ENCODE assay signal across 1 cellular context in the genomic region with DNA sequence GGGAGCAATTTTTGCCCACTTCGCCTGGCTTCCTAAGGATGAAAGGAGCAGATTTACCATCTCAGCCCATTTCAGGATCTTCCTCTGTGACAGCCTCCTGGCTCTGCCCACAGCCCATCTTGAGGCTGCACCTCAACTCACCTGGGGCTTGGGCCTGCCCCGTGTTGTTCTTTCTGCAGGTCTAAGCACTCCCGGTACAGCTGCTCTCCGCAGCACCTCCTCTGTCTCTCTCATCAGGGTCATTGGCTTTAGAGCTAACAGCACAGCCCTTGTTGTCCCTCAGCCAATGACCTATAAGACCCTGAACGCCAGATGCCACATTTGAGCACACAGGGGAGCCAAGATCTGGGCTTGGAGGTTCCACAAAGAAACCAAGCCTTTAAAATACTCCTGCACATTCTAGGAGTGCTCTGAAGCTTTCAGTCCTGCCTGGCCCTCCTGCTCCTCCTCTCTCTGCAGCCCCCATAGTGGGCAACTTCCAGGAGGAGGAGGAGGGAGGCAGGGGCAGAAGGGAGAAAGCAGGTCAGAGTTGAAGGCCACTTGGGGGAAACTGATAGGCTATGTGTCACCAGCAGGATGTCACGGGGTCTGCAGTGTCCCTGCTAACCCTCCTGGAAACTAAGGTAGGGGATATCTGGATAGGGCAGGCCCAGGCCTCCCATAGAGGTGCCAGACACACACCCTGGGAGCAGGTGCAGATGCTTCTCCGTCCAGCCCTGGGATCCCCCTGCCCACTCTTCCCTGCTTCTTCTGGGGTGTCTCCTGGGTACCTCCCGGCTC.
TF ChIP-seq lines count a peak whose summit lies in the region.

No MANE protein-coding gene starts in this region.

TF ChIP-seq in HepG2, 621 proteins besides CTCF, POLR2A, EP300 and RAD21:
- TF ChIP-seq, protein P1, sequence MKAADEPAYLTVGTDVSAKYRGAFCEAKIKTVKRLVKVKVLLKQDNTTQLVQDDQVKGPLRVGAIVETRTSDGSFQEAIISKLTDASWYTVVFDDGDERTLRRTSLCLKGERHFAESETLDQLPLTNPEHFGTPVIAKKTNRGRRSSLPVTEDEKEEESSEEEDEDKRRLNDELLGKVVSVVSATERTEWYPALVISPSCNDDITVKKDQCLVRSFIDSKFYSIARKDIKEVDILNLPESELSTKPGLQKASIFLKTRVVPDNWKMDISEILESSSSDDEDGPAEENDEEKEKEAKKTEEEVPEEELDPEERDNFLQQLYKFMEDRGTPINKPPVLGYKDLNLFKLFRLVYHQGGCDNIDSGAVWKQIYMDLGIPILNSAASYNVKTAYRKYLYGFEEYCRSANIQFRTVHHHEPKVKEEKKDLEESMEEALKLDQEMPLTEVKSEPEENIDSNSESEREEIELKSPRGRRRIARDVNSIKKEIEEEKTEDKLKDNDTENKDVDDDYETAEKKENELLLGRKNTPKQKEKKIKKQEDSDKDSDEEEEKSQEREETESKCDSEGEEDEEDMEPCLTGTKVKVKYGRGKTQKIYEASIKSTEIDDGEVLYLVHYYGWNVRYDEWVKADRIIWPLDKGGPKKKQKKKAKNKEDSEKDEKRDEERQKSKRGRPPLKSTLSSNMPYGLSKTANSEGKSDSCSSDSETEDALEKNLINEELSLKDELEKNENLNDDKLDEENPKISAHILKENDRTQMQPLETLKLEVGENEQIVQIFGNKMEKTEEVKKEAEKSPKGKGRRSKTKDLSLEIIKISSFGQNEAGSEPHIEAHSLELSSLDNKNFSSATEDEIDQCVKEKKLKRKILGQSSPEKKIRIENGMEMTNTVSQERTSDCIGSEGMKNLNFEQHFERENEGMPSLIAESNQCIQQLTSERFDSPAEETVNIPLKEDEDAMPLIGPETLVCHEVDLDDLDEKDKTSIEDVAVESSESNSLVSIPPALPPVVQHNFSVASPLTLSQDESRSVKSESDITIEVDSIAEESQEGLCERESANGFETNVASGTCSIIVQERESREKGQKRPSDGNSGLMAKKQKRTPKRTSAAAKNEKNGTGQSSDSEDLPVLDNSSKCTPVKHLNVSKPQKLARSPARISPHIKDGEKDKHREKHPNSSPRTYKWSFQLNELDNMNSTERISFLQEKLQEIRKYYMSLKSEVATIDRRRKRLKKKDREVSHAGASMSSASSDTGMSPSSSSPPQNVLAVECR (CRISPR knock-in tag; IDR thresholded peaks at IDR 0.05; ENCODE audit: borderline replicate concordance): 0 out of 2 replicates have a peak, but pooled peaks have one; percentile 22
- no peak for TF ChIP-seq MED8 (CRISPR knock-in tag; IDR thresholded peaks at IDR 0.05; ENCODE audit: insufficient replicate concordance)
- TF ChIP-seq ZNF883 (CRISPR knock-in tag; IDR thresholded peaks at IDR 0.05; ENCODE audit: not compliant biosample characterization): peak; percentile 14
- no peak for TF ChIP-seq ZNF709 (CRISPR knock-in tag; IDR thresholded peaks at IDR 0.05)
- 0 out of 2 replicates have a peak, but pooled peaks have one; percentile 28 for TF ChIP-seq NR2F6 (IDR thresholded peaks at IDR 0.05)
- TF ChIP-seq NR2F6 (CRISPR knock-in tag; IDR thresholded peaks at IDR 0.05): 0 out of 2 replicates have a peak, but pooled peaks have one; percentile 8
- peak; percentile 60; the same call in 1 of the 2 replicates for TF ChIP-seq PPARG (CRISPR knock-in tag; conservative IDR thresholded peaks at IDR 0.05)
- 0 out of 2 replicates have a peak, but pooled peaks have one; percentile 9 for TF ChIP-seq SALL2 (CRISPR knock-in tag; IDR thresholded peaks at IDR 0.05)
- TF ChIP-seq, protein P2, sequence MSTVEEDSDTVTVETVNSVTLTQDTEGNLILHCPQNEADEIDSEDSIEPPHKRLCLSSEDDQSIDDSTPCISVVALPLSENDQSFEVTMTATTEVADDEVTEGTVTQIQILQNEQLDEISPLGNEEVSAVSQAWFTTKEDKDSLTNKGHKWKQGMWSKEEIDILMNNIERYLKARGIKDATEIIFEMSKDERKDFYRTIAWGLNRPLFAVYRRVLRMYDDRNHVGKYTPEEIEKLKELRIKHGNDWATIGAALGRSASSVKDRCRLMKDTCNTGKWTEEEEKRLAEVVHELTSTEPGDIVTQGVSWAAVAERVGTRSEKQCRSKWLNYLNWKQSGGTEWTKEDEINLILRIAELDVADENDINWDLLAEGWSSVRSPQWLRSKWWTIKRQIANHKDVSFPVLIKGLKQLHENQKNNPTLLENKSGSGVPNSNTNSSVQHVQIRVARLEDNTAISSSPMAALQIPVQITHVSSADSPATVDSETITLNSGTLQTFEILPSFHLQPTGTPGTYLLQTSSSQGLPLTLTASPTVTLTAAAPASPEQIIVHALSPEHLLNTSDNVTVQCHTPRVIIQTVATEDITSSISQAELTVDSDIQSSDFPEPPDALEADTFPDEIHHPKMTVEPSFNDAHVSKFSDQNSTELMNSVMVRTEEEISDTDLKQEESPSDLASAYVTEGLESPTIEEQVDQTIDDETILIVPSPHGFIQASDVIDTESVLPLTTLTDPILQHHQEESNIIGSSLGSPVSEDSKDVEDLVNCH (CRISPR knock-in tag; IDR thresholded peaks at IDR 0.05): no peak
- no peak for TF ChIP-seq KDM3A (CRISPR knock-in tag; IDR thresholded peaks at IDR 0.05; ENCODE audit: low read depth)
- 0 out of 2 replicates have a peak, but pooled peaks have one; percentile 29 for TF ChIP-seq ZNF274 (CRISPR knock-in tag; IDR thresholded peaks at IDR 0.05)
- TF ChIP-seq TEAD3 (CRISPR knock-in tag; optimal IDR thresholded peaks at IDR 0.05; ENCODE audit: borderline replicate concordance): peak; percentile 7
- peak; percentile 16; the same call in 1 of the 2 replicates for TF ChIP-seq NR2C2 (CRISPR knock-in tag; IDR thresholded peaks at IDR 0.05; ENCODE audit: borderline replicate concordance)
- TF ChIP-seq RXRA (CRISPR knock-in tag; IDR thresholded peaks at IDR 0.05): 0 out of 2 replicates have a peak, but pooled peaks have one; percentile 14
- TF ChIP-seq SAP130 (CRISPR knock-in tag; IDR thresholded peaks at IDR 0.05; ENCODE audit: low read depth): peak; percentile 29; the same call in 1 of the 2 replicates
- no peak for TF ChIP-seq ZNF124 (CRISPR knock-in tag; IDR thresholded peaks at IDR 0.05)
- TF ChIP-seq MAF1 (CRISPR knock-in tag; IDR thresholded peaks at IDR 0.05; ENCODE audit: borderline replicate concordance): no peak
- TF ChIP-seq ZNF331 (CRISPR knock-in tag; IDR thresholded peaks at IDR 0.05): 0 out of 2 replicates have a peak, but pooled peaks have one; percentile 28
- TF ChIP-seq, protein P3, sequence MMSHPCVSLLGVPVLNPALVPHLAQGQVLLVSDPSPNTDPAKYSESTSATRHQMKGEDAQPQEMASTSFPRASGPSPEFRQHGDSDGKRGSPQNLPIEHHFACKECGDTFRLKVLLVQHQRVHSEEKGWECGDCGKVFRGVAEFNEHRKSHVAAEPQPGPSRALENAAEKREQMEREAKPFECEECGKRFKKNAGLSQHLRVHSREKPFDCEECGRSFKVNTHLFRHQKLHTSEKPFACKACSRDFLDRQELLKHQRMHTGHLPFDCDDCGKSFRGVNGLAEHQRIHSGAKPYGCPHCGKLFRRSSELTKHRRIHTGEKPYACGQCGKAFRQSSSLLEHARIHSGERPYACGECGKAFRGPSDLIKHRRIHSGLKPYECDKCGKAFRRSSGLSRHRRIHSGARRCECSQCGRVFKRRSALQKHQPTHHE (CRISPR knock-in tag; IDR thresholded peaks at IDR 0.05; ENCODE audit: borderline replicate concordance): 0 out of 2 replicates have a peak, but pooled peaks have one; percentile 4
- TF ChIP-seq, protein P4, sequence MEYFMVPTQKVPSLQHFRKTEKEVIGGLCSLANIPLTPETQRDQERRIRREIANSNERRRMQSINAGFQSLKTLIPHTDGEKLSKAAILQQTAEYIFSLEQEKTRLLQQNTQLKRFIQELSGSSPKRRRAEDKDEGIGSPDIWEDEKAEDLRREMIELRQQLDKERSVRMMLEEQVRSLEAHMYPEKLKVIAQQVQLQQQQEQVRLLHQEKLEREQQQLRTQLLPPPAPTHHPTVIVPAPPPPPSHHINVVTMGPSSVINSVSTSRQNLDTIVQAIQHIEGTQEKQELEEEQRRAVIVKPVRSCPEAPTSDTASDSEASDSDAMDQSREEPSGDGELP (IDR thresholded peaks at IDR 0.05; ENCODE audit: borderline replicate concordance, low read depth): peak; percentile 35; the same call in 1 of the 2 replicates
- TF ChIP-seq RXRB (CRISPR knock-in tag; IDR thresholded peaks at IDR 0.05; ENCODE audit: borderline replicate concordance): peak; percentile 35
